In the genomic region with DNA sequence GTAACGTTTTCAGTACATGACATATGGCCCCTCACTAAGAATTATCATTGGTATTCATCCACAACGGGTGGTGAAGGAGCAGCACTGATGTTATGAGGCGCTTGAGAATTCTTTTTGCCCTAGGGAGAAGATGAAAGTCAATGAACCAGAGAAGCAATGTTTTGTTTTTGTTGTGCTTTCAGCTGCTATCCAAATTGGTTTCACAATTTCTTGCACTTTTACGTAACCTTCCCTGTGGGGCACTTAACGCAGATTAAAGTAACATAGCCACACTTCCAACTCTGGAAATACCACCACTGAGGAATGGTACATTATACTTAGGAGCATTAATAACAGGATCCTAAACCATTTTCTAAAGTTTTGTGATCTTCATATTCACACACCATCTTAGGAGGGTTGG, we compare ENCODE assay signal across 25 cellular contexts. TPM values are rescaled to one million over a fixed set of nuclear protein-coding genes. Genes with fewer than 3 reads are reported as not detected.
"Had no signal": no experiment of that assay in that cellular context is flagged by ENCODE, and none has a peak within 500 bp of the region (broad histone marks: within the 10 kb centered on the region; RNA-seq: fewer than 3 reads in every experiment).

No MANE protein-coding gene starts in this region.

- H3K4me3 ChIP-seq: ascending aorta, gastroesophageal sphincter, heart left ventricle, left ventricle myocardium inferior, stomach, testis, upper lobe of left lung had no signal

- H3K36me3 Mint-ChIP-seq: immature natural killer cell; stimulated activated effector memory CD8-positive, alpha-beta T cell treated with anti-CD3 and anti-CD28 coated beads, Interleukin-12 subunit alpha, Interleukin-12 subunit beta, amount 100 ng/mL, for 72 hours had no signal

- H3K4me1 ChIP-seq: ascending aorta, gastroesophageal sphincter, heart left ventricle, left ventricle myocardium inferior, stomach, testis, upper lobe of left lung had no signal

- H3K27me3 Mint-ChIP-seq: activated CD4-positive, alpha-beta T cell treated with anti-CD3 and anti-CD28 coated beads, Interleukin-2, amount 10 ng/mL, durations not matched to agents 24 days and 14 days; activated CD8-positive, alpha-beta T cell treated with anti-CD3 and anti-CD28 coated beads for 36 hours; activated naive CD8-positive, alpha-beta T cell treated with anti-CD3 and anti-CD28 coated beads, Interleukin-2, amount 50 U/mL, for 24 hours had no signal

- H3K27me3 ChIP-seq: ascending aorta, heart left ventricle, stomach, testis, upper lobe of left lung had no signal

- H3K4me1 Mint-ChIP-seq: activated CD4-positive, alpha-beta T cell treated with anti-CD3 and anti-CD28 coated beads, Interleukin-2, amount 10 ng/mL, durations not matched to agents 24 days and 14 days; activated naive CD8-positive, alpha-beta T cell treated with anti-CD3 and anti-CD28 coated beads, Interleukin-2, amount 50 U/mL, for 24 hours; activated T-helper 17 cell treated with anti-CD3 and anti-CD28 coated beads, Interleukin-2, amount 50 U/mL, for 72 hours; immature natural killer cell; stimulated activated effector memory CD8-positive, alpha-beta T cell treated with anti-CD3 and anti-CD28 coated beads, Interleukin-12 subunit alpha, Interleukin-12 subunit beta, amount 100 ng/mL, for 72 hours had no signal

- H3K27ac ChIP-seq: ascending aorta, gastroesophageal sphincter, heart left ventricle, left ventricle myocardium inferior, stomach, testis, upper lobe of left lung had no signal

- H3K4me3 Mint-ChIP-seq: activated CD4-positive, alpha-beta T cell treated with anti-CD3 and anti-CD28 coated beads, Interleukin-2, amount 10 ng/mL, durations not matched to agents 24 days and 14 days; activated CD8-positive, alpha-beta T cell treated with anti-CD3 and anti-CD28 coated beads for 36 hours; activated naive CD8-positive, alpha-beta T cell treated with anti-CD3 and anti-CD28 coated beads, Interleukin-2, amount 50 U/mL, for 24 hours; activated T-helper 17 cell treated with anti-CD3 and anti-CD28 coated beads, Interleukin-2, amount 50 U/mL, for 72 hours; immature natural killer cell; stimulated activated effector memory CD8-positive, alpha-beta T cell treated with anti-CD3 and anti-CD28 coated beads, Interleukin-12 subunit alpha, Interleukin-12 subunit beta, amount 100 ng/mL, for 72 hours had no signal

- H3K27ac Mint-ChIP-seq: activated CD4-positive, alpha-beta T cell treated with anti-CD3 and anti-CD28 coated beads, Interleukin-2, amount 10 ng/mL, durations not matched to agents 24 days and 14 days; activated CD8-positive, alpha-beta T cell treated with anti-CD3 and anti-CD28 coated beads for 36 hours; activated naive CD8-positive, alpha-beta T cell treated with anti-CD3 and anti-CD28 coated beads, Interleukin-2, amount 50 U/mL, for 24 hours; activated T-helper 17 cell treated with anti-CD3 and anti-CD28 coated beads, Interleukin-2, amount 50 U/mL, for 72 hours; immature natural killer cell; stimulated activated effector memory CD8-positive, alpha-beta T cell treated with anti-CD3 and anti-CD28 coated beads, Interleukin-12 subunit alpha, Interleukin-12 subunit beta, amount 100 ng/mL, for 72 hours had no signal

- DNase-seq: activated CD4-positive, alpha-beta T cell treated with anti-CD3 and anti-CD28 coated beads, Interleukin-2, amount 10 ng/mL, durations not matched to agents 24 days and 14 days; activated CD8-positive, alpha-beta T cell treated with anti-CD3 and anti-CD28 coated beads for 36 hours; activated naive CD4-positive, alpha-beta T cell; activated naive CD8-positive, alpha-beta T cell treated with anti-CD3 and anti-CD28 coated beads, Interleukin-2, amount 50 U/mL, for 24 hours; activated T-cell treated with anti-CD3 and anti-CD28 coated beads, Interleukin-2, amount 50 U/mL, for 1 hour; dermis blood vessel endothelial cell; heart left ventricle; immature natural killer cell; kidney glomerular epithelial cell; left ventricle myocardium inferior; occipital lobe; right cardiac atrium; stimulated activated CD4-positive, alpha-beta T cell treated with anti-CD3 and anti-CD28 coated beads, Interleukin-4, amount 100 ng/mL, for 24 hours; stomach; T-helper 1 cell; T1000; testis; upper lobe of left lung had no signal

- H3K9me3 ChIP-seq: ascending aorta, gastroesophageal sphincter, heart left ventricle, left ventricle myocardium inferior, stomach, testis, upper lobe of left lung had no signal

- H3K36me3 ChIP-seq: ascending aorta, gastroesophageal sphincter, heart left ventricle, left ventricle myocardium inferior, stomach, upper lobe of left lung had no signal

RNA-seq across cellular contexts. Expression of a gene that starts 13.3 kb away (rescaled TPM):
- total RNA-seq: activated CD4-positive, alpha-beta T cell treated with anti-CD3 and anti-CD28 coated beads, Interleukin-2, amount 10 ng/mL, durations not matched to agents 24 days and 14 days; activated CD8-positive, alpha-beta T cell treated with anti-CD3 and anti-CD28 coated beads for 36 hours; activated T-helper 17 cell treated with anti-CD3 and anti-CD28 coated beads, Interleukin-2, amount 50 U/mL, for 72 hours; bronchial epithelial cell; fibroblast of lung; mononuclear cell had no signal
- polyA plus RNA-seq: immature natural killer cell had no signal
